9 cellular contexts compared by ENCODE assay signal in the genomic region with DNA sequence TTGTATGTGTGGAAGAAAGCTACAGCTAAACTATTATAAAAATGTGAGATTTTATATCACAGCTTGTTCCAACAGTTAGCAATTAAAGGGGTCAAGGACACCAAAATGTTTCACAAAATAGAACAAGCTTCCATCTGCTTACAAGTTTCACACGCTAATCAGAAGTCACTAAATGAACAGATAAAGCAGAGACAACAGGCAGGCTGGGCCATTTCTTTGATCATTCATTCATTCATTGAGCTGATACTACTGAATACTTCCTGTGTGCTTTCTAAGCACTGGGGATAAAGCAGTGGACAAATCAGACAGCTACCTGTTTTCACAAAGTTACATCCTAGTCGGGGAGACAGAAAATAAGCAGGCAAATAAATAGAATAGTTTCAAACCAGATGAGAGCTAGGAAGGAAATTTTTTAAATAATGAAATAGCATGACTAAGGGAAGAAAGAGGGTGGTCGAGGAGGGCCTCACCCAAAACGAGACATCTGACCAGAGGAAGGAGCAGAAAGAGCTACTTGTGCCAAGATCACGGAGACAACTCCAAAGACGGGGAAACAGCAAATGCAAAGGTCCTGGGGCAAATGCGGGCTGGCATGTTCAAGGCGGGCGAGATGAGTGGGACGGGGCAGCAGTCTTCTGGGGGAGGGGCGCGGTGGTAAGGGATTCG. TPM values are rescaled to one million over a fixed set of nuclear protein-coding genes. Genes with fewer than 3 reads are reported as not detected.
DNase-seq lines count a peak whose midpoint lies in the region; ATAC-seq and TF ChIP-seq lines count a peak whose summit lies in the region.
"Had no signal": no experiment of that assay in that cellular context is flagged by ENCODE, and none has a peak within 500 bp of the region (broad histone marks: within the 10 kb centered on the region; RNA-seq: fewer than 3 reads in every experiment).

No MANE protein-coding gene starts in this region.

- peak overlapping the region; percentile 78 for H3K4me2 ChIP-seq in Loucy (ENCODE audit: low read depth, low read length, poor library complexity, severe bottlenecking)

- no peaks in the 10 kb centered on the region for H3K9me3 Mint-ChIP-seq in dendritic cell treated with granulocyte-macrophage colony-stimulating factor and Interleukin-4, amounts not matched to agents 40 ng/mL and 50 ng/mL, for 4 days
- H3K9me3 Mint-ChIP-seq in nephron, result no peaks in the 10 kb centered on the region

- intact Hi-C loops in dendritic cell treated with granulocyte-macrophage colony-stimulating factor and Interleukin-4, amounts not matched to agents 40 ng/mL and 50 ng/mL, for 4 days (cut with micrococcal nuclease), result loop anchor here (5.0 kb wide), 1 partner anchor 202 kb away; the partner anchor contains the start of gene CNOT6

- DNase-seq in BJ (ENCODE audit: low read depth) (no peak), AML-193 (lab: John Stamatoyannopoulos, UW) (no peak), DMS53 (lab: John Stamatoyannopoulos, UW) (no peak)
- DNase-seq: amniotic stem cell had no signal

- H4K20me1 ChIP-seq in Loucy (ENCODE audit: insufficient read depth, low read length, poor library complexity, severe bottlenecking), result peaks cover 4% of the 10 kb centered on the region

- TF ChIP-seq CTCF in BJ (IDR thresholded peaks at IDR 0.05; ENCODE audit: insufficient read depth, low read depth, low read length) (no peak), Loucy (conservative IDR thresholded peaks at IDR 0.05; ENCODE audit: low read length) (no peak), nephron (IDR thresholded peaks at IDR 0.05; ENCODE audit: unreplicated experiment in 3 of 3) (no peak)

- POLR2A ChIA-PET in BJ (lab: Charles Lee), result no interaction called here

- H3K9me3 ChIP-seq in Loucy (ENCODE audit: insufficient read depth, low read depth, low read length), result no peaks in the 10 kb centered on the region

- H3K9ac ChIP-seq in Loucy (ENCODE audit: low read depth, low read length, poor library complexity, severe bottlenecking), result peak overlapping the region; percentile 52

- H3K36me3 ChIP-seq in BJ (ENCODE audit: control insufficient read depth, insufficient read depth, low read length) (no peaks in the 10 kb centered on the region; the same call in none of the 2 replicates), Loucy (ENCODE audit: insufficient read depth, low read length) (no peaks in the 10 kb centered on the region)

- H3K27me3 Mint-ChIP-seq in dendritic cell treated with granulocyte-macrophage colony-stimulating factor and Interleukin-4, amounts not matched to agents 40 ng/mL and 50 ng/mL, for 4 days, result peaks cover 6% of the 10 kb centered on the region
- H3K27me3 Mint-ChIP-seq in nephron (ENCODE audit: low read depth), result peaks cover 3% of the 10 kb centered on the region

- peaks cover 14% of the 10 kb centered on the region for H3K4me1 ChIP-seq in Loucy (ENCODE audit: insufficient read depth, low read length, poor library complexity, severe bottlenecking)

- H3K4me3 ChIP-seq in BJ (ENCODE audit: low read depth, low read length) (peak overlapping the region; percentile 70), Loucy (ENCODE audit: low read length, poor library complexity, severe bottlenecking) (peak overlapping the region; percentile 74)

- peak overlapping the region; percentile 78 for H3K27ac Mint-ChIP-seq in dendritic cell treated with granulocyte-macrophage colony-stimulating factor and Interleukin-4, amounts not matched to agents 40 ng/mL and 50 ng/mL, for 4 days
- peak overlapping the region; percentile 44 to 70 (median 62) for H3K27ac Mint-ChIP-seq in nephron

- no peak overlapping the region for H2AFZ ChIP-seq in Loucy (ENCODE audit: low read length)

- H3K4me1 Mint-ChIP-seq in dendritic cell treated with granulocyte-macrophage colony-stimulating factor and Interleukin-4, amounts not matched to agents 40 ng/mL and 50 ng/mL, for 4 days (ENCODE audit: low read depth), result peaks cover 64% of the 10 kb centered on the region
- H3K4me1 Mint-ChIP-seq in nephron, result peaks cover 20% of the 10 kb centered on the region

- H3F3A ChIP-seq in Loucy (ENCODE audit: low read depth), result no peaks in the 10 kb centered on the region

- peaks cover 8% of the 10 kb centered on the region for H3K36me3 Mint-ChIP-seq in dendritic cell treated with granulocyte-macrophage colony-stimulating factor and Interleukin-4, amounts not matched to agents 40 ng/mL and 50 ng/mL, for 4 days (ENCODE audit: low read depth)
- peaks cover 13% of the 10 kb centered on the region for H3K36me3 Mint-ChIP-seq in nephron (ENCODE audit: low read depth)

- H3K9me2 ChIP-seq in Loucy (replicated peaks; ENCODE audit: low read depth, low read length), result no peaks in the 10 kb centered on the region

- ATAC-seq in HG02973 (IDR thresholded peaks at IDR 0.05; ENCODE audit: unreplicated experiment) (no peak), GM21367 (IDR thresholded peaks at IDR 0.05; ENCODE audit: unreplicated experiment) (no peak)

- H3K4me3 Mint-ChIP-seq in dendritic cell treated with granulocyte-macrophage colony-stimulating factor and Interleukin-4, amounts not matched to agents 40 ng/mL and 50 ng/mL, for 4 days, result peak overlapping the region; percentile 79
- H3K4me3 Mint-ChIP-seq in nephron, result peak overlapping the region; percentile 88 to 92 (median 91)

- no peaks in the 10 kb centered on the region for H3K27me3 ChIP-seq in BJ (ENCODE audit: control insufficient read depth, insufficient read depth, low read length)
- no peaks in the 10 kb centered on the region for H3K27me3 ChIP-seq in Loucy (ENCODE audit: insufficient read depth, low read length, poor library complexity, severe bottlenecking)

- H3K79me2 ChIP-seq in Loucy (ENCODE audit: insufficient read depth, low read length), result peaks cover 30% of the 10 kb centered on the region

- CTCF ChIA-PET in BJ (lab: Yijun Ruan, JAX), result interaction anchor here (0.9 to 8.9 kb wide), 4 partner anchors 14 to 179 kb away, joined by 3 to 186 read pairs (median 12); no protein-coding TSS in a partner anchor

RNA-seq across cellular contexts. Expression of gene MAPK9, which starts 1.2 kb away (rescaled TPM):
- polyA plus RNA-seq in BJ (2011; rRNA removed), result 31.6 and 35.0 TPM in 2 replicates
- 22.7 and 25.0 TPM in 2 replicates for polyA minus RNA-seq in BJ (2011; rRNA and poly(A)+ RNA removed)
